ENCODE assay signal across 10 cellular contexts in the genomic region with DNA sequence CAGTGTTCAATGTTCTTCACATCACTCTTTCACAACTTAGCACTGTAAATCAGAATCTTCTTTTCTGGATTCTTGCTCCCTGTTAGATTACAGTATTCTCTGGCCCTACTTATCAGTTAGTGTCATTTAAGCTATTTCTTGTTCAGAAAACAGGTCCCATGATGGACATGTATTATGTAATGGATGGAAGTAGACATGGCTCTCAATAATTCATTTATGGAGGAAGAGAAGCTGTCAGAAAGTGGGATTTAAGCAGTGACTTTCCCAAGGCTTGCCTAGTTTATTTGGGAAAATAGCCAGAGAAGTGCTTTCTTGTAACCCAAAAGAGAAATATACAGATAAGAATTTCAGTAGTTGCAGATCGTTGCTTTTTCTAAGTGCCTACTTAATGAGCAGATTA. TPM values are rescaled to one million over a fixed set of nuclear protein-coding genes. Genes with fewer than 3 reads are reported as not detected.
A peak's percentile ranks its signal among the peaks of the same experiment; 100 is the strongest.
DNase-seq lines count a peak whose midpoint lies in the region; ATAC-seq and TF ChIP-seq lines count a peak whose summit lies in the region.
"Had no signal": no experiment of that assay in that cellular context is flagged by ENCODE, and none has a peak within 500 bp of the region (broad histone marks: within the 10 kb centered on the region; RNA-seq: fewer than 3 reads in every experiment).

No MANE protein-coding gene starts in this region.

- H3K27me3 Mint-ChIP-seq in activated CD8-positive, alpha-beta T cell treated with anti-CD3 and anti-CD28 coated beads, Interleukin-2, amount 10 ng/mL, durations not matched to agents 7 days and 5 days (ENCODE audit: low read depth) = peaks cover 5% of the 10 kb centered on the region
- peaks cover 4% of the 10 kb centered on the region for H3K27me3 Mint-ChIP-seq in type B pancreatic cell

- H3K4me3 ChIP-seq in left ventricle myocardium inferior = peak overlapping the region; percentile 84
- peak overlapping the region; percentile 94 for H3K4me3 ChIP-seq in iPS-15b (ENCODE audit: low read depth, low read length)

- POLR2A ChIA-PET in activated CD8-positive, alpha-beta T cell treated with anti-CD3 and anti-CD28 coated beads, Interleukin-2, amount 10 ng/mL, durations not matched to agents 7 days and 5 days (lab: Charles Lee) = no interaction called here

- CTCF ChIA-PET in activated CD8-positive, alpha-beta T cell treated with anti-CD3 and anti-CD28 coated beads, Interleukin-2, amount 10 ng/mL, durations not matched to agents 7 days and 5 days (lab: Charles Lee) = interaction anchor here (1.0 to 2.9 kb wide), 6 partner anchors 43 to 591 kb away, joined by 3 to 14 read pairs (median 5); a partner anchor contains a TSS

- no peaks in the 10 kb centered on the region for H3K36me3 ChIP-seq in left ventricle myocardium inferior
- no peaks in the 10 kb centered on the region for H3K36me3 ChIP-seq in iPS-15b (ENCODE audit: control insufficient read depth, insufficient read depth, low read length)

- peak overlapping the region; percentile 89 for H3K4me3 Mint-ChIP-seq in activated CD8-positive, alpha-beta T cell treated with anti-CD3 and anti-CD28 coated beads, Interleukin-2, amount 10 ng/mL, durations not matched to agents 7 days and 5 days
- peak overlapping the region; percentile 98 for H3K4me3 Mint-ChIP-seq in type B pancreatic cell

- peak overlapping the region; percentile 100 for H3K27ac ChIP-seq in left ventricle myocardium inferior (replicated peaks)

- no peaks in the 10 kb centered on the region for H3K9me3 Mint-ChIP-seq in activated CD8-positive, alpha-beta T cell treated with anti-CD3 and anti-CD28 coated beads, Interleukin-2, amount 10 ng/mL, durations not matched to agents 7 days and 5 days (ENCODE audit: insufficient read depth)
- no peaks in the 10 kb centered on the region for H3K9me3 Mint-ChIP-seq in type B pancreatic cell

- H3K27me3 ChIP-seq in left ventricle myocardium inferior (ENCODE audit: low read depth) (no peaks in the 10 kb centered on the region), iPS-15b (ENCODE audit: control insufficient read depth, insufficient read depth, low read length) (no peaks in the 10 kb centered on the region)

- H3K9ac ChIP-seq in iPS-15b (ENCODE audit: low read depth, low read length) = peak overlapping the region; percentile 87

- ATAC-seq in left ventricle myocardium superior = no peak
- no peak for ATAC-seq in activated CD8-positive, alpha-beta T cell treated with anti-CD3 and anti-CD28 coated beads, Interleukin-2, amount 10 ng/mL, durations not matched to agents 7 days and 5 days
- ATAC-seq: left lobe of liver had no signal

- H3K4me1 Mint-ChIP-seq in activated CD8-positive, alpha-beta T cell treated with anti-CD3 and anti-CD28 coated beads, Interleukin-2, amount 10 ng/mL, durations not matched to agents 7 days and 5 days (ENCODE audit: low read depth) = peaks cover 39% of the 10 kb centered on the region
- H3K4me1 Mint-ChIP-seq in type B pancreatic cell (ENCODE audit: unreplicated experiment) = peaks cover 17% of the 10 kb centered on the region

- H3K36me3 Mint-ChIP-seq in activated CD8-positive, alpha-beta T cell treated with anti-CD3 and anti-CD28 coated beads, Interleukin-2, amount 10 ng/mL, durations not matched to agents 7 days and 5 days (ENCODE audit: low read depth) = peaks cover 2% of the 10 kb centered on the region
- H3K36me3 Mint-ChIP-seq in type B pancreatic cell = peaks cover 3% of the 10 kb centered on the region

- no peaks in the 10 kb centered on the region for H3K9me3 ChIP-seq in left ventricle myocardium inferior (replicated peaks)
- H3K9me3 ChIP-seq in iPS-15b (ENCODE audit: control insufficient read depth, insufficient read depth, low read length) = no peaks in the 10 kb centered on the region

- DNase-seq in left ventricle myocardium inferior = no peak
- DNase-seq in left ventricle myocardium superior = no peak
- DNase-seq in activated CD8-positive, alpha-beta T cell treated with anti-CD3 and anti-CD28 coated beads, Interleukin-2, amount 10 ng/mL, durations not matched to agents 7 days and 5 days = no peak
- no peak for DNase-seq in type B pancreatic cell (ENCODE audit: extremely low spot score, unreplicated experiment)
- no peak for DNase-seq in inferior parietal cortex (ENCODE audit: extremely low spot score)
- no peak for DNase-seq in NK-92 treated with Interleukin-12 subunit alpha and Interleukin-12 subunit beta, amount 100 ng/mL, for 24 hours (lab: John Stamatoyannopoulos, UW)
- DNase-seq in GM19240 (ENCODE audit: insufficient read length, low spot score) = no peak
- DNase-seq: NCI-H1930 had no signal

- no peak for TF ChIP-seq CTCF in left ventricle myocardium inferior (IDR thresholded peaks at IDR 0.05; ENCODE audit: borderline replicate concordance)
- no peak for TF ChIP-seq CTCF in type B pancreatic cell (conservative IDR thresholded peaks at IDR 0.05)

- H3K4me1 ChIP-seq in left ventricle myocardium inferior (peaks cover 74% of the 10 kb centered on the region), iPS-15b (ENCODE audit: control insufficient read depth, insufficient read depth, low read length) (peaks cover 4% of the 10 kb centered on the region)

- no peak overlapping the region for H3K27ac Mint-ChIP-seq in activated CD8-positive, alpha-beta T cell treated with anti-CD3 and anti-CD28 coated beads, Interleukin-2, amount 10 ng/mL, durations not matched to agents 7 days and 5 days
- H3K27ac Mint-ChIP-seq in type B pancreatic cell = peak overlapping the region; percentile 99

- intact Hi-C loops in left ventricle myocardium inferior (cut with micrococcal nuclease) (no loop called here), left ventricle myocardium superior (cut with micrococcal nuclease) (no loop called here)

RNA-seq across cellular contexts. Expression of a gene that starts 1.6 kb away (rescaled TPM):
- 50.8 TPM for total RNA-seq in left ventricle myocardium inferior
- 43.0 TPM for total RNA-seq in left ventricle myocardium superior
- total RNA-seq in activated CD8-positive, alpha-beta T cell treated with anti-CD3 and anti-CD28 coated beads, Interleukin-2, amount 10 ng/mL, durations not matched to agents 7 days and 5 days = 10 to 100 TPM; 25.2 to 32.9 TPM
- total RNA-seq in type B pancreatic cell (ENCODE audit: low replicate concordance) = 62.8 and 83.5 TPM in 2 replicates

RNA-seq across cellular contexts. Expression of a gene that starts 43.2 kb away (rescaled TPM):
- 9.3 TPM for total RNA-seq in left ventricle myocardium inferior
- total RNA-seq in left ventricle myocardium superior = 6.4 TPM
- total RNA-seq in activated CD8-positive, alpha-beta T cell treated with anti-CD3 and anti-CD28 coated beads, Interleukin-2, amount 10 ng/mL, durations not matched to agents 7 days and 5 days = 10 to 100 TPM; 19.3 to 20.9 TPM
- 28.3 and 32.8 TPM in 2 replicates for total RNA-seq in type B pancreatic cell (ENCODE audit: low replicate concordance)
